ENCODE assay signal across 24 cellular contexts in genomic region chr22:32714458-32715250, GRCh38.
"Had no signal": no experiment of that assay in that cellular context is flagged by ENCODE, and none has a peak within 500 bp of the region (broad histone marks: within the 10 kb centered on the region; RNA-seq: fewer than 3 reads in every experiment).

No MANE protein-coding gene starts in this region.

- H3K27me3 Mint-ChIP-seq: activated CD8-positive, alpha-beta T cell treated with anti-CD3 and anti-CD28 coated beads for 36 hours; activated naive CD8-positive, alpha-beta T cell treated with anti-CD3 and anti-CD28 coated beads for 36 hours had no signal

- H3K36me3 Mint-ChIP-seq: activated naive CD4-positive, alpha-beta T cell treated with anti-CD3 and anti-CD28 coated beads, Interleukin-2, amount 10 ng/mL, durations not matched to agents 7 days and 5 days; activated naive CD8-positive, alpha-beta T cell treated with anti-CD3 and anti-CD28 coated beads for 36 hours had no signal

- H3K27me3 ChIP-seq: body of pancreas, MG63 had no signal

- H3K4me1 ChIP-seq: body of pancreas had no signal

- DNase-seq: activated CD4-positive, alpha-beta T cell treated with anti-CD3 and anti-CD28 coated beads for 36 hours; activated CD8-positive, alpha-beta memory T cell treated with anti-CD3 and anti-CD28 coated beads, Interleukin-2, amount 50 U/mL, for 4 hours; activated CD8-positive, alpha-beta T cell treated with anti-CD3 and anti-CD28 coated beads for 36 hours; activated gamma-delta T cell treated with Interleukin-2 at 50 U/mL for 16 hours; activated naive CD4-positive, alpha-beta T cell treated with anti-CD3 and anti-CD28 coated beads, Interleukin-2, amount 10 ng/mL, durations not matched to agents 7 days and 5 days; activated naive CD8-positive, alpha-beta T cell treated with anti-CD3 and anti-CD28 coated beads for 36 hours; activated T-cell treated with anti-CD3 and anti-CD28 coated beads, Interleukin-2, amount 50 U/mL, for 72 hours; aorta; body of pancreas; MG63; MV-4-11; NCI-H1092 treated with DMSO at 0.1 percent for 48 hours; NCI-H1417 treated with DMSO at 0.1 percent for 48 hours; NCI-H1694; NCI-H2029 treated with DMSO at 0.1 percent for 48 hours; NCI-H510A treated with DMSO at 0.1 percent for 48 hours; NCI-H69; NK-92 treated with Interleukin-12 subunit alpha and Interleukin-12 subunit beta, amount 100 ng/mL, for 24 hours; PC-3; SHP77 treated with DMSO at 0.1 percent for 48 hours had no signal

- H3K4me3 Mint-ChIP-seq: activated CD4-positive, alpha-beta T cell treated with anti-CD3 and anti-CD28 coated beads for 36 hours; activated CD8-positive, alpha-beta T cell treated with anti-CD3 and anti-CD28 coated beads for 36 hours; activated naive CD4-positive, alpha-beta T cell treated with anti-CD3 and anti-CD28 coated beads, Interleukin-2, amount 10 ng/mL, durations not matched to agents 7 days and 5 days; activated naive CD8-positive, alpha-beta T cell treated with anti-CD3 and anti-CD28 coated beads for 36 hours; activated T-cell treated with anti-CD3 and anti-CD28 coated beads, Interleukin-2, amount 50 U/mL, for 72 hours; central memory CD8-positive, alpha-beta T cell; T-helper 1 cell treated with Interleukin-12 subunit alpha and Interleukin-12 subunit beta and Interleukin-4 antibody, amounts not matched to agents 30 μg/mL and 1 μg/mL, for 36 hours had no signal

- H3K4me1 Mint-ChIP-seq: activated CD4-positive, alpha-beta T cell treated with anti-CD3 and anti-CD28 coated beads for 36 hours; activated naive CD4-positive, alpha-beta T cell treated with anti-CD3 and anti-CD28 coated beads, Interleukin-2, amount 10 ng/mL, durations not matched to agents 7 days and 5 days; activated naive CD8-positive, alpha-beta T cell treated with anti-CD3 and anti-CD28 coated beads for 36 hours; central memory CD8-positive, alpha-beta T cell had no signal

- H3K9me3 ChIP-seq: body of pancreas, MG63 had no signal

- H3K4me3 ChIP-seq: body of pancreas, MG63 had no signal

- H3K27ac ChIP-seq: body of pancreas, VCaP had no signal

- H3K36me3 ChIP-seq: MG63 had no signal

- H3K9me3 Mint-ChIP-seq: activated CD8-positive, alpha-beta T cell treated with anti-CD3 and anti-CD28 coated beads for 36 hours; activated naive CD8-positive, alpha-beta T cell treated with anti-CD3 and anti-CD28 coated beads for 36 hours; activated T-cell treated with anti-CD3 and anti-CD28 coated beads, Interleukin-2, amount 50 U/mL, for 72 hours; central memory CD8-positive, alpha-beta T cell had no signal

- ATAC-seq: activated CD4-positive, alpha-beta T cell treated with anti-CD3 and anti-CD28 coated beads for 36 hours; activated CD8-positive, alpha-beta T cell treated with anti-CD3 and anti-CD28 coated beads for 36 hours; activated T-cell treated with anti-CD3 and anti-CD28 coated beads, Interleukin-2, amount 50 U/mL, for 72 hours; body of pancreas; PC-3 had no signal

- H3K27ac Mint-ChIP-seq: activated CD4-positive, alpha-beta T cell treated with anti-CD3 and anti-CD28 coated beads for 36 hours; activated CD8-positive, alpha-beta T cell treated with anti-CD3 and anti-CD28 coated beads for 36 hours; activated naive CD4-positive, alpha-beta T cell treated with anti-CD3 and anti-CD28 coated beads, Interleukin-2, amount 10 ng/mL, durations not matched to agents 7 days and 5 days; activated naive CD8-positive, alpha-beta T cell treated with anti-CD3 and anti-CD28 coated beads for 36 hours; activated T-cell treated with anti-CD3 and anti-CD28 coated beads, Interleukin-2, amount 50 U/mL, for 72 hours; activated T-helper 2 cell treated with anti-CD3 and anti-CD28 coated beads, Interferon-gamma antibody, Interleukin-2, Interleukin-4, amounts not matched to agents 10 μg/mL and 5 μg/mL and 100 μg/mL, durations not matched to agents 14 hours and 24 hours and 36 hours; T-helper 1 cell treated with Interleukin-12 subunit alpha and Interleukin-12 subunit beta and Interleukin-4 antibody, amounts not matched to agents 30 μg/mL and 1 μg/mL, for 36 hours had no signal
